ENCODE assay signal across 36 cellular contexts in the genomic region with DNA sequence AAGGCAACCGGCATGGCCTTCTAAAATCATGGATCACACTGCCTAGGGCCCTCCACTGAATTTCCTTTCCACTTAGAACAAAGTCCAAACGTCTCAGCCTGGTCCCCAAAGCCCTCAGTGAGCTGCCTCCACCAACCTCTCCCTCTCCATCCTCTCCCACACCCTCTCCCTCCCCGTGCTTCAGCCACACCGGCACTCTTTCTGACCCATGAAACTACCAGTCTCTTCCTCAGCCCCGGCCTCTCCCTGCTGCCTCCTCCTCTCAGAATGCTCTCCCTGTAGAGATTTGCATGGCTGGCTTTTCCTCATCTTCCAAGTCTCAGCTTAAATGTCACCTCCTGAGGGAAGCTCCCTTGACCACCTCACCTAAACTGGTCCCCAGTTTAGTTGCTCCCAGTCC.
"Had no signal": no experiment of that assay in that cellular context is flagged by ENCODE, and none has a peak within 500 bp of the region (broad histone marks: within the 10 kb centered on the region; RNA-seq: fewer than 3 reads in every experiment).

No MANE protein-coding gene starts in this region.

- H3K4me1 Mint-ChIP-seq: activated B cell treated with CpG ODN at 0.5 μM for 24 hours; activated CD4-positive, alpha-beta T cell treated with anti-CD3 and anti-CD28 coated beads, Interleukin-2, amount 10 ng/mL, durations not matched to agents 24 days and 14 days; activated naive CD4-positive, alpha-beta T cell treated with anti-CD3 and anti-CD28 coated beads, Interleukin-2, amount 10 ng/mL, durations not matched to agents 7 days and 5 days; activated naive CD4-positive, alpha-beta T cell treated with anti-CD3 and anti-CD28 coated beads, Interleukin-2, amount 50 U/mL, for 24 hours; activated naive CD8-positive, alpha-beta T cell treated with anti-CD3 and anti-CD28 coated beads, Interleukin-2, amount 10 ng/mL, durations not matched to agents 7 days and 5 days; activated naive CD8-positive, alpha-beta T cell treated with anti-CD3 and anti-CD28 coated beads, Interleukin-2, amount 50 U/mL, for 24 hours; central memory CD8-positive, alpha-beta T cell had no signal

- H3K27ac Mint-ChIP-seq: activated B cell treated with CpG ODN at 0.5 μM for 24 hours; activated CD4-positive, alpha-beta memory T cell treated with anti-CD3 and anti-CD28 coated beads for 36 hours; activated CD4-positive, alpha-beta T cell treated with anti-CD3 and anti-CD28 coated beads, Interleukin-2, amount 10 ng/mL, durations not matched to agents 24 days and 14 days; activated CD8-positive, alpha-beta T cell treated with anti-CD3 and anti-CD28 coated beads for 36 hours; activated naive CD4-positive, alpha-beta T cell treated with anti-CD3 and anti-CD28 coated beads, Interleukin-2, amount 10 ng/mL, durations not matched to agents 7 days and 5 days; activated naive CD4-positive, alpha-beta T cell treated with anti-CD3 and anti-CD28 coated beads, Interleukin-2, amount 50 U/mL, for 24 hours; activated naive CD8-positive, alpha-beta T cell; activated naive CD8-positive, alpha-beta T cell treated with anti-CD3 and anti-CD28 coated beads, Interleukin-2, amount 10 ng/mL, durations not matched to agents 7 days and 5 days; activated naive CD8-positive, alpha-beta T cell treated with anti-CD3 and anti-CD28 coated beads, Interleukin-2, amount 50 U/mL, for 24 hours; activated T-cell treated with anti-CD3 and anti-CD28 coated beads, Interleukin-2, amount 50 U/mL, for 72 hours; activated T-helper 2 cell treated with anti-CD3 and anti-CD28 coated beads, Interferon-gamma antibody, Interleukin-2, Interleukin-4, amounts not matched to agents 10 μg/mL and 5 μg/mL and 100 μg/mL, durations not matched to agents 14 hours and 24 hours and 36 hours; T-helper 1 cell treated with Interleukin-12 subunit alpha and Interleukin-12 subunit beta and Interleukin-4 antibody, amounts not matched to agents 30 μg/mL and 1 μg/mL, for 36 hours; T-helper 2 cell treated with Interferon-gamma antibody and Interleukin-4, amounts not matched to agents 5 μg/mL and 100 μg/mL, for 36 hours had no signal

- H3K27me3 Mint-ChIP-seq: activated CD4-positive, alpha-beta memory T cell treated with anti-CD3 and anti-CD28 coated beads for 36 hours; activated CD4-positive, alpha-beta T cell treated with anti-CD3 and anti-CD28 coated beads, Interleukin-2, amount 10 ng/mL, durations not matched to agents 24 days and 14 days; activated CD8-positive, alpha-beta T cell treated with anti-CD3 and anti-CD28 coated beads for 36 hours; activated naive CD4-positive, alpha-beta T cell treated with anti-CD3 and anti-CD28 coated beads, Interleukin-2, amount 10 ng/mL, durations not matched to agents 7 days and 5 days; activated naive CD4-positive, alpha-beta T cell treated with anti-CD3 and anti-CD28 coated beads, Interleukin-2, amount 50 U/mL, for 24 hours; activated naive CD8-positive, alpha-beta T cell; activated naive CD8-positive, alpha-beta T cell treated with anti-CD3 and anti-CD28 coated beads, Interleukin-2, amount 10 ng/mL, durations not matched to agents 7 days and 5 days; activated naive CD8-positive, alpha-beta T cell treated with anti-CD3 and anti-CD28 coated beads, Interleukin-2, amount 50 U/mL, for 24 hours had no signal

- ATAC-seq: activated CD8-positive, alpha-beta T cell treated with anti-CD3 and anti-CD28 coated beads for 36 hours; activated naive CD8-positive, alpha-beta T cell treated with anti-CD3 and anti-CD28 coated beads, Interleukin-2, amount 50 U/mL, for 24 hours; activated T-cell treated with anti-CD3 and anti-CD28 coated beads, Interleukin-2, amount 50 U/mL, for 4 hours; activated T-cell treated with anti-CD3 and anti-CD28 coated beads, Interleukin-2, amount 50 U/mL, for 72 hours had no signal

- DNase-seq: activated B cell treated with CpG ODN at 0.5 μM for 24 hours; activated CD4-positive, alpha-beta memory T cell treated with anti-CD3 and anti-CD28 coated beads for 36 hours; activated CD4-positive, alpha-beta T cell treated with anti-CD3 and anti-CD28 coated beads for 4 hours; activated CD4-positive, alpha-beta T cell treated with anti-CD3 and anti-CD28 coated beads, Interleukin-2, amount 10 ng/mL, durations not matched to agents 24 days and 14 days; activated CD4-positive, alpha-beta T cell treated with anti-CD3 and anti-CD28 coated beads, Interleukin-2, amount 50 U/mL, for 1 hour; activated CD4-positive, alpha-beta T cell treated with anti-CD3 and anti-CD28 coated beads, Interleukin-2, amount 50 U/mL, for 4 hours; activated CD4-positive, CD25-positive, alpha-beta regulatory T cell treated with anti-CD3 and anti-CD28 coated beads, Interleukin-2, amount 50 U/mL, for 72 hours; activated CD8-positive, alpha-beta memory T cell treated with anti-CD3 and anti-CD28 coated beads, Interleukin-2, amount 50 U/mL, for 4 hours; activated CD8-positive, alpha-beta T cell treated with anti-CD3 and anti-CD28 coated beads for 36 hours; activated effector memory CD4-positive, alpha-beta T cell treated with Interleukin-2 at 50 U/mL for 16 hours; activated gamma-delta T cell; activated naive CD4-positive, alpha-beta T cell treated with anti-CD3 and anti-CD28 coated beads, Interleukin-2, amount 10 ng/mL, durations not matched to agents 7 days and 5 days; activated naive CD4-positive, alpha-beta T cell treated with Interleukin-2 at 50 U/mL for 16 hours; activated naive CD8-positive, alpha-beta T cell treated with anti-CD3 and anti-CD28 coated beads, Interleukin-2, amount 10 ng/mL, durations not matched to agents 7 days and 5 days; activated naive CD8-positive, alpha-beta T cell treated with anti-CD3 and anti-CD28 coated beads, Interleukin-2, amount 50 U/mL, for 24 hours; activated T-cell treated with anti-CD3 and anti-CD28 coated beads for 4 hours; activated T-cell treated with anti-CD3 and anti-CD28 coated beads, Interleukin-2, amount 50 U/mL, for 1 hour; activated T-cell treated with anti-CD3 and anti-CD28 coated beads, Interleukin-2, amount 50 U/mL, for 4 hours; activated T-cell treated with anti-CD3 and anti-CD28 coated beads, Interleukin-2, amount 50 U/mL, for 72 hours; amygdala; anterior cingulate cortex; brain microvascular endothelial cell; caudate nucleus; SW 1271; T-helper 1 cell; T-helper 2 cell; T-helper 9 cell had no signal

- H3K36me3 ChIP-seq: ascending aorta, brain microvascular endothelial cell, breast epithelium had no signal

- H3K9me3 ChIP-seq: ascending aorta, breast epithelium had no signal

- H3K27me3 ChIP-seq: ascending aorta, brain microvascular endothelial cell, breast epithelium had no signal

- H3K9me3 Mint-ChIP-seq: activated B cell treated with CpG ODN at 0.5 μM for 24 hours; activated CD4-positive, alpha-beta memory T cell treated with anti-CD3 and anti-CD28 coated beads for 36 hours; activated CD4-positive, alpha-beta T cell treated with anti-CD3 and anti-CD28 coated beads, Interleukin-2, amount 10 ng/mL, durations not matched to agents 24 days and 14 days; activated CD8-positive, alpha-beta T cell treated with anti-CD3 and anti-CD28 coated beads for 36 hours; activated naive CD4-positive, alpha-beta T cell treated with anti-CD3 and anti-CD28 coated beads, Interleukin-2, amount 10 ng/mL, durations not matched to agents 7 days and 5 days; activated naive CD4-positive, alpha-beta T cell treated with anti-CD3 and anti-CD28 coated beads, Interleukin-2, amount 50 U/mL, for 24 hours; activated naive CD8-positive, alpha-beta T cell treated with anti-CD3 and anti-CD28 coated beads, Interleukin-2, amount 10 ng/mL, durations not matched to agents 7 days and 5 days; activated naive CD8-positive, alpha-beta T cell treated with anti-CD3 and anti-CD28 coated beads, Interleukin-2, amount 50 U/mL, for 24 hours; activated T-cell treated with anti-CD3 and anti-CD28 coated beads, Interleukin-2, amount 50 U/mL, for 4 hours; activated T-cell treated with anti-CD3 and anti-CD28 coated beads, Interleukin-2, amount 50 U/mL, for 72 hours; activated T-helper 2 cell treated with anti-CD3 and anti-CD28 coated beads, Interferon-gamma antibody, Interleukin-2, Interleukin-4, amounts not matched to agents 10 μg/mL and 5 μg/mL and 100 μg/mL, durations not matched to agents 14 hours and 24 hours and 36 hours; central memory CD8-positive, alpha-beta T cell; T-helper 1 cell treated with Interleukin-12 subunit alpha and Interleukin-12 subunit beta and Interleukin-4 antibody, amounts not matched to agents 30 μg/mL and 1 μg/mL, for 36 hours; T-helper 2 cell treated with Interferon-gamma antibody and Interleukin-4, amounts not matched to agents 5 μg/mL and 100 μg/mL, for 36 hours had no signal

- H3K27ac ChIP-seq: ascending aorta, brain microvascular endothelial cell, breast epithelium, VCaP had no signal

- H3K36me3 Mint-ChIP-seq: activated CD4-positive, alpha-beta memory T cell treated with anti-CD3 and anti-CD28 coated beads for 36 hours; activated naive CD4-positive, alpha-beta T cell treated with anti-CD3 and anti-CD28 coated beads, Interleukin-2, amount 10 ng/mL, durations not matched to agents 7 days and 5 days; activated naive CD4-positive, alpha-beta T cell treated with anti-CD3 and anti-CD28 coated beads, Interleukin-2, amount 50 U/mL, for 24 hours; activated naive CD8-positive, alpha-beta T cell; activated naive CD8-positive, alpha-beta T cell treated with anti-CD3 and anti-CD28 coated beads, Interleukin-2, amount 10 ng/mL, durations not matched to agents 7 days and 5 days had no signal

- H3K4me3 ChIP-seq: ascending aorta, breast epithelium had no signal

- H3K4me3 Mint-ChIP-seq: activated B cell treated with CpG ODN at 0.5 μM for 24 hours; activated CD4-positive, alpha-beta memory T cell treated with anti-CD3 and anti-CD28 coated beads for 36 hours; activated CD4-positive, alpha-beta T cell treated with anti-CD3 and anti-CD28 coated beads, Interleukin-2, amount 10 ng/mL, durations not matched to agents 24 days and 14 days; activated CD8-positive, alpha-beta T cell treated with anti-CD3 and anti-CD28 coated beads for 36 hours; activated naive CD4-positive, alpha-beta T cell treated with anti-CD3 and anti-CD28 coated beads, Interleukin-2, amount 10 ng/mL, durations not matched to agents 7 days and 5 days; activated naive CD4-positive, alpha-beta T cell treated with anti-CD3 and anti-CD28 coated beads, Interleukin-2, amount 50 U/mL, for 24 hours; activated naive CD8-positive, alpha-beta T cell; activated naive CD8-positive, alpha-beta T cell treated with anti-CD3 and anti-CD28 coated beads, Interleukin-2, amount 10 ng/mL, durations not matched to agents 7 days and 5 days; activated naive CD8-positive, alpha-beta T cell treated with anti-CD3 and anti-CD28 coated beads, Interleukin-2, amount 50 U/mL, for 24 hours; activated T-cell treated with anti-CD3 and anti-CD28 coated beads, Interleukin-2, amount 50 U/mL, for 4 hours; activated T-cell treated with anti-CD3 and anti-CD28 coated beads, Interleukin-2, amount 50 U/mL, for 72 hours; central memory CD8-positive, alpha-beta T cell; T-helper 1 cell treated with Interleukin-12 subunit alpha and Interleukin-12 subunit beta and Interleukin-4 antibody, amounts not matched to agents 30 μg/mL and 1 μg/mL, for 36 hours; T-helper 2 cell treated with Interferon-gamma antibody and Interleukin-4, amounts not matched to agents 5 μg/mL and 100 μg/mL, for 36 hours had no signal

- H3K4me1 ChIP-seq: ascending aorta, breast epithelium had no signal
